ENCODE assay signal across 17 cellular contexts in genomic region chr9:69965416-69966145, GRCh38.
DNase-seq lines count a peak whose midpoint lies in the region; ATAC-seq, FAIRE-seq and TF ChIP-seq lines count a peak whose summit lies in the region.
"Had no signal": no experiment of that assay in that cellular context is flagged by ENCODE, and none has a peak within 500 bp of the region (broad histone marks: within the 10 kb centered on the region; RNA-seq: fewer than 3 reads in every experiment).

No MANE protein-coding gene starts in this region.

- H3K4me2 ChIP-seq in IMR-90 (ENCODE audit: low read depth, low read length) (no peak overlapping the region), HepG2 (ENCODE audit: low read depth, low read length) (no peak overlapping the region)

- H3K36me3 ChIP-seq in IMR-90 (ENCODE audit: control insufficient read depth, insufficient read depth, low read length) = no peaks in the 10 kb centered on the region
- no peaks in the 10 kb centered on the region for H3K36me3 ChIP-seq in gastroesophageal sphincter
- no peaks in the 10 kb centered on the region for H3K36me3 ChIP-seq in HepG2 (replicated peaks in 1 of 2; ENCODE audit: control insufficient read depth in 1 of 2, insufficient read depth in 2 of 2, low read length in 2 of 2)

- H3K79me1 ChIP-seq in IMR-90 (ENCODE audit: low read depth in 1 of 2, low read length in 2 of 2) = no peaks in the 10 kb centered on the region

- H3K4me3 ChIP-seq in IMR-90 (ENCODE audit: insufficient read depth, low read depth, low read length) (no peak overlapping the region), gastroesophageal sphincter (no peak overlapping the region), HepG2 (replicated peaks in 1 of 3; ENCODE audit: insufficient read depth in 1 of 3, low read depth in 2 of 3, low read length in 3 of 3) (no peak overlapping the region)
- H3K4me3 ChIP-seq: K562 had no signal

- no peaks in the 10 kb centered on the region for H3K9me3 ChIP-seq in IMR-90 (ENCODE audit: control insufficient read depth, insufficient read depth, low read length)
- no peaks in the 10 kb centered on the region for H3K9me3 ChIP-seq in gastroesophageal sphincter
- no peaks in the 10 kb centered on the region for H3K9me3 ChIP-seq in HepG2 (ENCODE audit: low read length)
- H3K9me3 ChIP-seq: Caco-2 had no signal

- TF ChIP-seq POLR2A in IMR-90 (IDR thresholded peaks at IDR 0.05; ENCODE audit: low read depth, low read length) = no peak
- TF ChIP-seq POLR2A in gastroesophageal sphincter (IDR thresholded peaks at IDR 0.05) = no peak
- TF ChIP-seq POLR2A in HepG2 (IDR thresholded peaks at IDR 0.05; ENCODE audit: insufficient read depth in 1 of 2, low read depth in 2 of 2, low read length in 2 of 2) = no peak

- no peak overlapping the region for H4K5ac ChIP-seq in IMR-90 (ENCODE audit: low read depth, low read length)

- FAIRE-seq in HepG2 (lab: Jason Lieb, UNC) = no peak
- FAIRE-seq: GM19239, HTR-8/SVneo, K562 had no signal

- H3K9ac ChIP-seq in IMR-90 (ENCODE audit: low read depth, low read length) (no peak overlapping the region), HepG2 (ENCODE audit: insufficient read depth, low read depth, low read length) (no peak overlapping the region)

- peak overlapping the region; percentile 54; the same call in 1 of the 2 replicates for H2BK120ac ChIP-seq in IMR-90 (ENCODE audit: low read depth, low read length)

- peak overlapping the region; percentile 22 to 46; a peak in 3 of 4 replicates for H4K8ac ChIP-seq in IMR-90 (ENCODE audit: low read depth in 2 of 2, low read length in 2 of 2)

- H3K79me2 ChIP-seq in HepG2 (ENCODE audit: insufficient read depth, low read length) = no peaks in the 10 kb centered on the region

- TF ChIP-seq EP300 in gastroesophageal sphincter (IDR thresholded peaks at IDR 0.05) (no peak), HepG2 (IDR thresholded peaks at IDR 0.05; ENCODE audit: low read depth in 2 of 2, low read length in 2 of 2) (no peak), HepG2 (CRISPR knock-in tag; IDR thresholded peaks at IDR 0.05; ENCODE audit: borderline replicate concordance) (no peak)

- no peak overlapping the region for H2AFZ ChIP-seq in IMR-90 (replicated peaks; ENCODE audit: low read length, poor library complexity)
- no peak overlapping the region for H2AFZ ChIP-seq in HepG2 (ENCODE audit: low read length)

- WGBS in IMR-90 (ENCODE audit: extremely low coverage in 2 of 2, insufficient read length in 1 of 2), 2 experiments = 97% methylated on average over 3 of the region's 6 CpGs; no CpG with 5 or more reads in 1 of the 2 experiments
- WGBS in gastroesophageal sphincter (ENCODE audit: low coverage in 1 of 2), 2 donors = 78 to 87% methylated on average over 3 to 5 of the region's 6 CpGs
- 11% methylated on average over 6 of the region's 6 CpGs for WGBS in HepG2 (ENCODE audit: low lambda C conversion rate)

- CTCF ChIA-PET in IMR-90 (lab: Yijun Ruan, JAX) (interaction anchor here (0.7 to 2.0 kb wide), 2 partner anchors 46 to 148 kb away, joined by 3 to 5 read pairs; no protein-coding TSS in a partner anchor), HepG2 (lab: Yijun Ruan, JAX; ENCODE audit: low intra/inter-chr PET ratio, low total read pairs) (no interaction called here)

- DNase-seq in AG20443 (ENCODE audit: low spot score) (peak; percentile 20), IMR-90 (peak; percentile 66), HepG2 (ENCODE audit: low spot score) (no peak), germinal center (ENCODE audit: low spot score) (no peak), COLO829 (ENCODE audit: low spot score) (no peak)
- DNase-seq: ACHN; Caco-2; CD8-positive, alpha-beta T cell; DND-41; GF-D8; H9; Karpas-422 had no signal

- H3K27ac ChIP-seq in IMR-90 (ENCODE audit: insufficient read depth, low read length) (no peak overlapping the region), gastroesophageal sphincter (no peak overlapping the region), HepG2 (ENCODE audit: extremely low read length, insufficient read depth, low read length) (no peak overlapping the region)

- TF ChIP-seq RAD21 in IMR-90 (IDR thresholded peaks at IDR 0.05; ENCODE audit: low read length) (no peak), HepG2 (CRISPR knock-in tag; IDR thresholded peaks at IDR 0.05) (no peak)

- dilution Hi-C loops in IMR-90 (cut with HindIII; ENCODE audit: low sequenced_read_pairs, unreplicated experiment) = no loop called here

- ATAC-seq in IMR-90 (ENCODE audit: low read depth) (peak; percentile 85), gastroesophageal sphincter (peak; percentile 16), HepG2 (no peak), GM19452 (IDR thresholded peaks at IDR 0.05; ENCODE audit: unreplicated experiment) (no peak)
- ATAC-seq: CD8-positive, alpha-beta T cell; K562 had no signal

- peak overlapping the region; percentile 65; the same call in 1 of the 2 replicates for H3K14ac ChIP-seq in IMR-90 (replicated peaks; ENCODE audit: low read depth, low read length)

- H2BK20ac ChIP-seq in IMR-90 (ENCODE audit: low read depth, low read length) = peak overlapping the region; percentile 71; the same call in 1 of the 2 replicates

- BruUV-seq in IMR-90 (replicated peaks; lab: Mats Ljungman, UMichigan) (no TSS peak), HepG2 (replicated peaks; lab: Mats Ljungman, UMichigan) (no TSS peak)

- H2AK9ac ChIP-seq in IMR-90 (replicated peaks; ENCODE audit: low read depth, low read length, poor library complexity) = no peak overlapping the region

- no peak overlapping the region for H3K56ac ChIP-seq in IMR-90 (ENCODE audit: extremely low read depth, insufficient read depth, low read length)

- in situ Hi-C loops in IMR-90 (cut with MboI; ENCODE audit: low sequenced_read_pairs) (loop anchor here (25.0 kb wide), 1 partner anchor 647 kb away; no protein-coding TSS in a partner anchor), HepG2 (cut with HindIII; ENCODE audit: extremely low pct_ligation_motif_present, low pct_unique_long_range_greater_than_20kb) (no loop called here)

- intact Hi-C loops in IMR-90 (cut with micrococcal nuclease) (no loop called here), HepG2 (cut with micrococcal nuclease; ENCODE audit: unreplicated experiment) (no loop called here)

- peak overlapping the region; percentile 78 for H2AK5ac ChIP-seq in IMR-90 (ENCODE audit: low read depth, low read length)

- H3K4me1 ChIP-seq in IMR-90 (ENCODE audit: control insufficient read depth, insufficient read depth, low read length) (peaks cover 4% of the 10 kb centered on the region; the same call in 1 of the 2 replicates), gastroesophageal sphincter (peaks cover 0 to 12% (median 0%) of the 10 kb centered on the region in 3 donors), HepG2 (ENCODE audit: insufficient read depth, low read length) (no peaks in the 10 kb centered on the region)
- H3K4me1 ChIP-seq: Caco-2 had no signal

- POLR2A ChIA-PET in IMR-90 (lab: Charles Lee; ENCODE audit: unreplicated experiment) = no interaction called here
- POLR2A ChIA-PET in HepG2 (lab: Yijun Ruan, JAX) = no interaction called here

- peak overlapping the region; percentile 13; the same call in 1 of the 2 replicates for H3K18ac ChIP-seq in IMR-90 (ENCODE audit: low read depth, low read length)

- TF ChIP-seq CTCF in IMR-90 (conservative IDR thresholded peaks at IDR 0.05; ENCODE audit: low read depth, low read length) (no peak), gastroesophageal sphincter (IDR thresholded peaks at IDR 0.05) (no peak), HepG2 (CRISPR knock-in tag; IDR thresholded peaks at IDR 0.05) (no peak)

- H3K23ac ChIP-seq in IMR-90 (ENCODE audit: low read depth, low read length) = peak overlapping the region; percentile 12; the same call in 1 of the 2 replicates

- peak overlapping the region; percentile 57; the same call in 1 of the 2 replicates for H3K4ac ChIP-seq in IMR-90 (ENCODE audit: low read depth, low read length)

- H2BK15ac ChIP-seq in IMR-90 (ENCODE audit: low read depth, low read length) = peak overlapping the region; percentile 57; the same call in 1 of the 3 replicates

- H3K27me3 ChIP-seq in IMR-90 (ENCODE audit: control insufficient read depth, insufficient read depth, low read length) (no peaks in the 10 kb centered on the region), gastroesophageal sphincter (no peaks in the 10 kb centered on the region), HepG2 (ENCODE audit: control insufficient read depth in 1 of 2, insufficient read depth in 2 of 2, low read length in 2 of 2) (peaks cover 0 to 7% of the 10 kb centered on the region in 2 experiments; a peak in 1 of 5 replicates)

- 0 out of 2 replicates have a peak overlapping the region, but pooled peaks have one; percentile 2 for H4K91ac ChIP-seq in IMR-90 (ENCODE audit: insufficient read depth, low read depth, low read length)

- H4K20me1 ChIP-seq in IMR-90 (ENCODE audit: insufficient read depth, low read length) (no peaks in the 10 kb centered on the region), HepG2 (ENCODE audit: insufficient read depth, low read length) (no peaks in the 10 kb centered on the region)

- H2BK5ac ChIP-seq in IMR-90 (ENCODE audit: low read depth, low read length, poor library complexity, severe bottlenecking) = peak overlapping the region; percentile 75

- H3K9me1 ChIP-seq in IMR-90 (ENCODE audit: insufficient read depth, low read length) = peaks cover 3% of the 10 kb centered on the region

TF ChIP-seq in IMR-90, 13 proteins besides CTCF, POLR2A, EP300 and RAD21:
- TF ChIP-seq MXI1 (IDR thresholded peaks at IDR 0.05; ENCODE audit: borderline replicate concordance, low read depth, low read length) = no peak
- TF ChIP-seq CEBPB (IDR thresholded peaks at IDR 0.05; ENCODE audit: low read depth, low read length) = peak; percentile 45; the same call in 1 of the 2 replicates

TF ChIP-seq in HepG2, 621 proteins besides CTCF, POLR2A, EP300 and RAD21 (continues in another document):
- TF ChIP-seq ZNF784 (CRISPR knock-in tag; IDR thresholded peaks at IDR 0.05; ENCODE audit: borderline replicate concordance) (no peak), KLF16 (CRISPR knock-in tag; IDR thresholded peaks at IDR 0.05) (no peak), HNRNPH1 (optimal IDR thresholded peaks at IDR 0.05; ENCODE audit: low read depth, low read length) (no peak), HOXD1 (CRISPR knock-in tag; IDR thresholded peaks at IDR 0.05) (no peak), ZMAT3 (CRISPR knock-in tag; conservative IDR thresholded peaks at IDR 0.05) (no peak), ZNF484 (CRISPR knock-in tag; IDR thresholded peaks at IDR 0.05; ENCODE audit: borderline replicate concordance, low read depth) (no peak)

Comparison
In these comparisons a context has a peak if more than half of its experiments do, and no peak if none do; other contexts are left out.
1. DNase-seq: peak in AG20443 (single experiment) and IMR-90 (single experiment); none in HepG2 (single experiment), germinal center (single experiment) and COLO829 (single experiment).
2. ATAC-seq: peak in IMR-90 (single experiment) and gastroesophageal sphincter (single experiment); none in HepG2 (single experiment) and GM19452 (single experiment).